20 cellular contexts compared by ENCODE assay signal in genomic region chr6:139480356-139480833, GRCh38.
"Had no signal": no experiment of that assay in that cellular context is flagged by ENCODE, and none has a peak within 500 bp of the region (broad histone marks: within the 10 kb centered on the region; RNA-seq: fewer than 3 reads in every experiment).

No MANE protein-coding gene starts in this region.

- H3K27me3 ChIP-seq: body of pancreas, thyroid gland had no signal

- H3K9me3 ChIP-seq: body of pancreas, thyroid gland had no signal

- H3K36me3 ChIP-seq: thyroid gland had no signal

- H3K4me3 Mint-ChIP-seq: activated naive CD4-positive, alpha-beta T cell treated with anti-CD3 and anti-CD28 coated beads for 36 hours; activated T-cell treated with anti-CD3 and anti-CD28 coated beads, Interleukin-2, amount 50 U/mL, for 4 hours; naive thymus-derived CD8-positive, alpha-beta T cell; T-helper 1 cell treated with Interleukin-12 subunit alpha and Interleukin-12 subunit beta and Interleukin-4 antibody, amounts not matched to agents 30 μg/mL and 1 μg/mL, for 36 hours had no signal

- ATAC-seq: activated T-cell treated with anti-CD3 and anti-CD28 coated beads, Interleukin-2, amount 50 U/mL, for 4 hours; body of pancreas; left ventricle myocardium superior; naive thymus-derived CD8-positive, alpha-beta T cell had no signal

- H3K9me3 Mint-ChIP-seq: activated naive CD4-positive, alpha-beta T cell treated with anti-CD3 and anti-CD28 coated beads for 36 hours; activated T-cell treated with anti-CD3 and anti-CD28 coated beads, Interleukin-2, amount 50 U/mL, for 4 hours; naive thymus-derived CD8-positive, alpha-beta T cell had no signal

- H3K4me1 ChIP-seq: thyroid gland had no signal

- H3K27ac ChIP-seq: body of pancreas, thyroid gland had no signal

- H3K36me3 Mint-ChIP-seq: naive thymus-derived CD8-positive, alpha-beta T cell had no signal

- H3K4me3 ChIP-seq: body of pancreas, thyroid gland had no signal

- H3K27ac Mint-ChIP-seq: activated naive CD4-positive, alpha-beta T cell treated with anti-CD3 and anti-CD28 coated beads for 36 hours; naive thymus-derived CD8-positive, alpha-beta T cell; T-helper 1 cell treated with Interleukin-12 subunit alpha and Interleukin-12 subunit beta and Interleukin-4 antibody, amounts not matched to agents 30 μg/mL and 1 μg/mL, for 36 hours had no signal

- DNase-seq: activated CD4-positive, alpha-beta T cell treated with anti-CD3 and anti-CD28 coated beads, Interleukin-2, amount 50 U/mL, for 1 hour; activated CD4-positive, CD25-positive, alpha-beta regulatory T cell treated with anti-CD3 and anti-CD28 coated beads, Interleukin-2, amount 50 U/mL, for 72 hours; activated CD8-positive, alpha-beta memory T cell treated with anti-CD3 and anti-CD28 coated beads, Interleukin-2, amount 50 U/mL, for 4 hours; activated naive CD4-positive, alpha-beta T cell treated with anti-CD3 and anti-CD28 coated beads for 36 hours; activated T-cell treated with anti-CD3 and anti-CD28 coated beads, Interleukin-2, amount 50 U/mL, for 4 hours; body of pancreas; caudate nucleus; foreskin melanocyte; kidney glomerular epithelial cell; left ventricle myocardium superior; mesenchymal stem cell; naive thymus-derived CD8-positive, alpha-beta T cell; nucleus accumbens; retina; stimulated activated CD4-positive, alpha-beta T cell treated with anti-CD3 and anti-CD28 coated beads, Interleukin-12 subunit alpha, Interleukin-12 subunit beta, amount 100 ng/mL, for 4 hours; stimulated activated CD4-positive, alpha-beta T cell treated with anti-CD3 and anti-CD28 coated beads, Interleukin-1b, Interleukin-23, amount 100 ng/mL, for 48 hours; stimulated activated CD8-positive, alpha-beta memory T cell treated with anti-CD3 and anti-CD28 coated beads, Interleukin-4, amount 100 ng/mL, for 48 hours; stimulated activated naive CD4-positive, alpha-beta T cell treated with Interleukin-2 at 50 U/mL for 16 hours; thyroid gland had no signal
